ENCODE assay signal across 34 cellular contexts in genomic region chr7:40675741-40676140, GRCh38.
"Had no signal": no experiment of that assay in that cellular context is flagged by ENCODE, and none has a peak within 500 bp of the region (broad histone marks: within the 10 kb centered on the region; RNA-seq: fewer than 3 reads in every experiment).

No MANE protein-coding gene starts in this region.

- H3K9me3 ChIP-seq: Peyer's patch had no signal

- H3K4me3 ChIP-seq: Peyer's patch had no signal

- H3K27ac Mint-ChIP-seq: activated CD4-positive, alpha-beta memory T cell treated with anti-CD3 and anti-CD28 coated beads, Interleukin-2, amount 10 ng/mL, durations not matched to agents 7 days and 5 days; activated CD8-positive, alpha-beta memory T cell treated with anti-CD3 and anti-CD28 coated beads, Interleukin-2, amount 10 ng/mL, durations not matched to agents 7 days and 5 days; activated naive CD4-positive, alpha-beta T cell treated with anti-CD3 and anti-CD28 coated beads, Interleukin-2, amount 10 ng/mL, durations not matched to agents 7 days and 5 days; activated naive CD8-positive, alpha-beta T cell; T-cell; T-helper 17 cell had no signal

- H3K36me3 ChIP-seq: brain microvascular endothelial cell, Peyer's patch, WERI-Rb-1 had no signal

- H3K4me1 ChIP-seq: Peyer's patch had no signal

- H3K27me3 Mint-ChIP-seq: activated CD4-positive, alpha-beta memory T cell treated with anti-CD3 and anti-CD28 coated beads, Interleukin-2, amount 10 ng/mL, durations not matched to agents 7 days and 5 days; activated CD8-positive, alpha-beta memory T cell treated with anti-CD3 and anti-CD28 coated beads, Interleukin-2, amount 10 ng/mL, durations not matched to agents 7 days and 5 days; activated naive CD4-positive, alpha-beta T cell treated with anti-CD3 and anti-CD28 coated beads, Interleukin-2, amount 10 ng/mL, durations not matched to agents 7 days and 5 days; T-cell; T-helper 17 cell had no signal

- DNase-seq: activated CD4-positive, alpha-beta memory T cell treated with anti-CD3 and anti-CD28 coated beads, Interleukin-2, amount 10 ng/mL, durations not matched to agents 7 days and 5 days; activated CD4-positive, alpha-beta T cell treated with anti-CD3 and anti-CD28 coated beads for 1 hour; activated CD4-positive, alpha-beta T cell treated with anti-CD3 and anti-CD28 coated beads for 48 hours; activated CD4-positive, CD25-positive, alpha-beta regulatory T cell; activated CD8-positive, alpha-beta memory T cell treated with anti-CD3 and anti-CD28 coated beads for 24 hours; activated CD8-positive, alpha-beta memory T cell treated with anti-CD3 and anti-CD28 coated beads, Interleukin-2, amount 10 ng/mL, durations not matched to agents 7 days and 5 days; activated CD8-positive, alpha-beta memory T cell treated with anti-CD3 and anti-CD28 coated beads, Interleukin-2, amount 50 U/mL, for 48 hours; activated effector memory CD4-positive, alpha-beta T cell treated with Interleukin-2 at 50 U/mL for 16 hours; activated naive CD4-positive, alpha-beta T cell treated with anti-CD3 and anti-CD28 coated beads, Interleukin-2, amount 10 ng/mL, durations not matched to agents 7 days and 5 days; activated T-cell treated with anti-CD3 and anti-CD28 coated beads, Interleukin-2, amount 50 U/mL, for 48 hours; amniotic stem cell; aorta; brain microvascular endothelial cell; NCI-H1092 treated with DMSO at 0.1 percent for 48 hours; NCI-H1417; NCI-H146; NCI-H187; NCI-H2029 treated with DMSO at 0.1 percent for 48 hours; NCI-H2107; NCI-H2171; NCI-H510A; NCI-H526; NCI-H748 treated with DMSO at 0.1 percent for 48 hours; NK-92 treated with Interleukin-12 subunit alpha and Interleukin-12 subunit beta, amount 100 ng/mL, for 24 hours; Peyer's patch; RPMI8226; SIG-M5; T-cell; T-helper 17 cell; WERI-Rb-1 had no signal

- H3K4me1 Mint-ChIP-seq: activated CD4-positive, alpha-beta memory T cell treated with anti-CD3 and anti-CD28 coated beads, Interleukin-2, amount 10 ng/mL, durations not matched to agents 7 days and 5 days; T-helper 17 cell had no signal

- ATAC-seq: activated CD8-positive, alpha-beta memory T cell treated with anti-CD3 and anti-CD28 coated beads, Interleukin-2, amount 10 ng/mL, durations not matched to agents 7 days and 5 days; Right ventricle myocardium inferior; SK-N-SH treated with all-trans-retinoic acid at 6 μM for 48 hours; T-cell; T-helper 17 cell had no signal

- H3K27me3 ChIP-seq: brain microvascular endothelial cell, Peyer's patch had no signal

- H3K36me3 Mint-ChIP-seq: activated CD8-positive, alpha-beta memory T cell treated with anti-CD3 and anti-CD28 coated beads, Interleukin-2, amount 10 ng/mL, durations not matched to agents 7 days and 5 days; activated naive CD4-positive, alpha-beta T cell treated with anti-CD3 and anti-CD28 coated beads, Interleukin-2, amount 10 ng/mL, durations not matched to agents 7 days and 5 days; T-cell had no signal

- H3K27ac ChIP-seq: brain microvascular endothelial cell, KMS-11, Peyer's patch, WERI-Rb-1 had no signal

- H3K9me3 Mint-ChIP-seq: activated CD4-positive, alpha-beta memory T cell treated with anti-CD3 and anti-CD28 coated beads, Interleukin-2, amount 10 ng/mL, durations not matched to agents 7 days and 5 days; activated naive CD4-positive, alpha-beta T cell treated with anti-CD3 and anti-CD28 coated beads, Interleukin-2, amount 10 ng/mL, durations not matched to agents 7 days and 5 days had no signal

- H3K4me3 Mint-ChIP-seq: activated CD4-positive, alpha-beta memory T cell treated with anti-CD3 and anti-CD28 coated beads, Interleukin-2, amount 10 ng/mL, durations not matched to agents 7 days and 5 days; activated CD8-positive, alpha-beta memory T cell treated with anti-CD3 and anti-CD28 coated beads, Interleukin-2, amount 10 ng/mL, durations not matched to agents 7 days and 5 days; activated naive CD4-positive, alpha-beta T cell treated with anti-CD3 and anti-CD28 coated beads, Interleukin-2, amount 10 ng/mL, durations not matched to agents 7 days and 5 days; activated naive CD8-positive, alpha-beta T cell; T-cell; T-helper 17 cell had no signal
